In genomic region chr6:166950892-166951669, GRCh38 we compare ENCODE assay signal across 8 cellular contexts. TPM values are rescaled to one million over a fixed set of nuclear protein-coding genes. Genes with fewer than 3 reads are reported as not detected.
DNase-seq lines count a peak whose midpoint lies in the region; ATAC-seq and TF ChIP-seq lines count a peak whose summit lies in the region.
"Not testable (repeated sequence)": the region's sequence is repeated elsewhere in the genome, so short reads cannot be mapped to it uniquely, and the experiment has no call there.

No MANE protein-coding gene starts in this region.

- not testable (repeated sequence) for TF ChIP-seq POLR2A in heart left ventricle (IDR thresholded peaks at IDR 0.05)

- not testable (repeated sequence) for H3K27me3 Mint-ChIP-seq in T-helper 17 cell

- DNase-seq in A172 (ENCODE audit: low spot score) (peak; percentile 86), NCI-H1105 (lab: John Stamatoyannopoulos, UW) (peak; percentile 74), T-helper 17 cell (peak; percentile 37 to 57 (median 51)), heart left ventricle (peak; percentile 68 to 84 (median 76)), renal cortical epithelial cell (ENCODE audit: low read depth) (peak; percentile 36)
- DNase-seq in activated naive CD8-positive, alpha-beta T cell treated with anti-CD3 and anti-CD28 coated beads, Interleukin-2, amount 50 U/mL, for 16 hours (ENCODE audit: low read depth, low spot score), result peak; percentile 34

- H3K27me3 ChIP-seq in heart left ventricle, result not testable (repeated sequence)

- not testable (repeated sequence) for H3K36me3 Mint-ChIP-seq in T-helper 17 cell (ENCODE audit: low read depth)

- ATAC-seq in GM18519 (IDR thresholded peaks at IDR 0.05; ENCODE audit: low FRiP score, unreplicated experiment) (peak; percentile 92), HG02884 (IDR thresholded peaks at IDR 0.05; ENCODE audit: unreplicated experiment) (peak; percentile 85), T-helper 17 cell (peak; percentile 71), heart left ventricle (peak; percentile 39 to 82 (median 60))

- H3K27ac ChIP-seq in heart left ventricle, result peak overlapping the region; percentile 59 to 92 (median 80)

- peak overlapping the region in 9 of 12 donors; percentile 34 to 54 (median 49) for H3K4me3 ChIP-seq in heart left ventricle

- H3K4me3 Mint-ChIP-seq in T-helper 17 cell, result peak overlapping the region; percentile 94

- peaks cover 0 to 26% (median 12%) of the 10 kb centered on the region in 9 donors for H3K36me3 ChIP-seq in heart left ventricle

- intact Hi-C loops in heart left ventricle (cut with DNase I), result loop anchor here (2.0 to 10.0 kb wide), 6 partner anchors 22 to 169 kb away; no protein-coding TSS in a partner anchor

- H3K9me3 ChIP-seq in T-helper 17 cell (ENCODE audit: control insufficient read depth, low read length, poor library complexity, severe bottlenecking); heart left ventricle: not testable (repeated sequence)

- peaks cover 51% of the 10 kb centered on the region for H3K4me1 Mint-ChIP-seq in T-helper 17 cell

- H3K4me1 ChIP-seq in heart left ventricle, result peaks cover 0 to 48% (median 7%) of the 10 kb centered on the region in 12 donors

- peak; percentile 62 to 89 (median 74) for TF ChIP-seq CTCF in heart left ventricle (IDR thresholded peaks at IDR 0.05)

- peak overlapping the region; percentile 100 for H3K27ac Mint-ChIP-seq in T-helper 17 cell

- WGBS in heart left ventricle, 4 donors, result 56 to 67% (median 58%) methylated on average over 16 to 17 of the region's 17 CpGs

RNA-seq across cellular contexts. Expression of gene RNASET2, which starts 5.3 kb away (rescaled TPM):
- 35.6 and 52.5 TPM in 2 replicates for total RNA-seq in A172 (2014; rRNA removed; shearing (Covaris generic))
- total RNA-seq in T-helper 17 cell (100 to 1,000 TPM; 245 to 340 TPM), heart left ventricle (10 to 100 TPM in 7 of 9 donors, 1 to 10 TPM in 2; 7.9 to 76.0 (median 13.5) TPM), renal cortical epithelial cell (287 and 307 TPM in 2 replicates)
- polyA plus RNA-seq in heart left ventricle, result 10 to 100 TPM in 1 of 2 donors, 1 to 10 TPM in 1; 5.7 to 18.3 TPM

RNA-seq across cellular contexts. Expression of gene CEP43, which starts 48.1 kb away (rescaled TPM):
- total RNA-seq in A172 (2014; rRNA removed; shearing (Covaris generic)), result 31.3 and 32.6 TPM in 2 replicates
- total RNA-seq in T-helper 17 cell (10 to 100 TPM; 19.8 to 24.0 TPM), heart left ventricle (10 to 100 TPM in 6 of 9 donors, 1 to 10 TPM in 3; 6.6 to 15.5 (median 10.7) TPM), renal cortical epithelial cell (26.7 and 33.9 TPM in 2 replicates)
- polyA plus RNA-seq in heart left ventricle, result 10 to 100 TPM in 1 of 2 donors, 1 to 10 TPM in 1; 4.7 to 16.9 TPM

Comparison
In these comparisons a context has a peak if more than half of its experiments do, and no peak if none do; other contexts are left out.
1. Peak in every context shown above with its lines: DNase-seq, ATAC-seq, H3K4me3 ChIP-seq and H3K27ac ChIP-seq.
2. DNase-seq: peak in every context shown above with its lines; median percentile 86 in A172; 76 in heart left ventricle; 74 in NCI-H1105; 51 in T-helper 17 cell; 36 in renal cortical epithelial cell; 34 in activated naive CD8-positive, alpha-beta T cell treated with anti-CD3 and anti-CD28 coated beads, Interleukin-2, amount 50 U/mL, for 16 hours.